In the genomic region with DNA sequence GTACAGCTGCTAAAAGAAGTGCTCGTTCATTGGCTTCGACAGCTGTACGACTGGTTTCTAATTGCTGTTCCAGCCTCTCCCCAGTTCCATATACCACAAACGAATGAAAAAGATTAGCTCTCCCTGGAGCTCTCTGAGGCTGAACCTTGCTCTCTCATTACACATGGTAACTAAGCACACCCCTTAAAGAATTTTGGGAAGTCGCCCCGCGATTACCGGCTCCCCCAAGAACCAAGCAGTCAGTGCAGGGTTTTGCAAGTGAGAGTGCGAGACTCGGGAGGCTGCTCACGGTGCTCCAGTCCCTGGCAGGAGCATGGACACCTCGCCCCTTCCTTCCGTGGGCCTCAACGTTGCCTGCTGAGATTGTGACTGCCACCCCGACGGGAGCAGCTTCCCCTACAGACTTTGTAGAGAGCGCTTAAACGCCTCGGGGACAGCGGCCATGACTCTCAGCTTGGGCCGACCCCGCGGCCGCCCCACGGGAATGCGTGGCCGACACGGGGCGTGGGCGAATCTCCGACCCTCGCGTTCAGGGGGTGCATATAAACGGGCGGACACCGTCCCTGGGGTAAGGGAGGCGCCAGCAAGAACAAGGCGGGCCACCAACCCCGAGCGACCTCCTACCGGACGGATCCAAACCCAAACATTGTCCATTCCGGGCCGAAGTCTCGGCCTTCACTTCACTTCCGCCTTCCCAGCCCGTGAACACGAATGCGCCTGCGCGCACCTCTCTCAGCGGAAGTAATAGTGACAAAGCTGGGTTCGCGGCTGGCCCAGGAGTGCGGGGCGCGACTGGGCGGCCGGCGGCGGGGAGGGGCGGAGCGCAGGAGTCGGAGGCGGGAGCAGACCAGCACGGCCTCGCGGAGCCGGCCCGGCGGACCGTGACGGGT, we compare ENCODE assay signal across 1 cellular context.
TF ChIP-seq lines count a peak whose summit lies in the region.

A gene with protein sequence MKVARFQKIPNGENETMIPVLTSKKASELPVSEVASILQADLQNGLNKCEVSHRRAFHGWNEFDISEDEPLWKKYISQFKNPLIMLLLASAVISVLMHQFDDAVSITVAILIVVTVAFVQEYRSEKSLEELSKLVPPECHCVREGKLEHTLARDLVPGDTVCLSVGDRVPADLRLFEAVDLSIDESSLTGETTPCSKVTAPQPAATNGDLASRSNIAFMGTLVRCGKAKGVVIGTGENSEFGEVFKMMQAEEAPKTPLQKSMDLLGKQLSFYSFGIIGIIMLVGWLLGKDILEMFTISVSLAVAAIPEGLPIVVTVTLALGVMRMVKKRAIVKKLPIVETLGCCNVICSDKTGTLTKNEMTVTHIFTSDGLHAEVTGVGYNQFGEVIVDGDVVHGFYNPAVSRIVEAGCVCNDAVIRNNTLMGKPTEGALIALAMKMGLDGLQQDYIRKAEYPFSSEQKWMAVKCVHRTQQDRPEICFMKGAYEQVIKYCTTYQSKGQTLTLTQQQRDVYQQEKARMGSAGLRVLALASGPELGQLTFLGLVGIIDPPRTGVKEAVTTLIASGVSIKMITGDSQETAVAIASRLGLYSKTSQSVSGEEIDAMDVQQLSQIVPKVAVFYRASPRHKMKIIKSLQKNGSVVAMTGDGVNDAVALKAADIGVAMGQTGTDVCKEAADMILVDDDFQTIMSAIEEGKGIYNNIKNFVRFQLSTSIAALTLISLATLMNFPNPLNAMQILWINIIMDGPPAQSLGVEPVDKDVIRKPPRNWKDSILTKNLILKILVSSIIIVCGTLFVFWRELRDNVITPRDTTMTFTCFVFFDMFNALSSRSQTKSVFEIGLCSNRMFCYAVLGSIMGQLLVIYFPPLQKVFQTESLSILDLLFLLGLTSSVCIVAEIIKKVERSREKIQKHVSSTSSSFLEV (plus strand): TSS at position 845 of the 890 bp plus-strand sequence. CDS start 686 bp downstream, outside the sequence.

TF ChIP-seq in K562, 482 proteins besides CTCF, POLR2A, EP300 and RAD21 (continued from another document and continues in another):
- TF ChIP-seq, protein P1, sequence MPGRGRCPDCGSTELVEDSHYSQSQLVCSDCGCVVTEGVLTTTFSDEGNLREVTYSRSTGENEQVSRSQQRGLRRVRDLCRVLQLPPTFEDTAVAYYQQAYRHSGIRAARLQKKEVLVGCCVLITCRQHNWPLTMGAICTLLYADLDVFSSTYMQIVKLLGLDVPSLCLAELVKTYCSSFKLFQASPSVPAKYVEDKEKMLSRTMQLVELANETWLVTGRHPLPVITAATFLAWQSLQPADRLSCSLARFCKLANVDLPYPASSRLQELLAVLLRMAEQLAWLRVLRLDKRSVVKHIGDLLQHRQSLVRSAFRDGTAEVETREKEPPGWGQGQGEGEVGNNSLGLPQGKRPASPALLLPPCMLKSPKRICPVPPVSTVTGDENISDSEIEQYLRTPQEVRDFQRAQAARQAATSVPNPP (IDR thresholded peaks at IDR 0.05; ENCODE audit: borderline replicate concordance, insufficient read depth, insufficient read length): no peak
- TF ChIP-seq CEBPG (CRISPR knock-in tag; IDR thresholded peaks at IDR 0.05): no peak
- no peak for TF ChIP-seq CEBPG (tag; conservative IDR thresholded peaks at IDR 0.05 in 1 of 2, IDR thresholded peaks at IDR 0.05 in 1 of 2)
- no peak for TF ChIP-seq ZNF143 (CRISPR knock-in tag; IDR thresholded peaks at IDR 0.05)
- no peak for TF ChIP-seq ZNF408 (CRISPR knock-in tag; IDR thresholded peaks at IDR 0.05; ENCODE audit: low read depth)
- TF ChIP-seq BHLHE40 (IDR thresholded peaks at IDR 0.05; ENCODE audit: low read length): no peak
- TF ChIP-seq, protein P2, sequence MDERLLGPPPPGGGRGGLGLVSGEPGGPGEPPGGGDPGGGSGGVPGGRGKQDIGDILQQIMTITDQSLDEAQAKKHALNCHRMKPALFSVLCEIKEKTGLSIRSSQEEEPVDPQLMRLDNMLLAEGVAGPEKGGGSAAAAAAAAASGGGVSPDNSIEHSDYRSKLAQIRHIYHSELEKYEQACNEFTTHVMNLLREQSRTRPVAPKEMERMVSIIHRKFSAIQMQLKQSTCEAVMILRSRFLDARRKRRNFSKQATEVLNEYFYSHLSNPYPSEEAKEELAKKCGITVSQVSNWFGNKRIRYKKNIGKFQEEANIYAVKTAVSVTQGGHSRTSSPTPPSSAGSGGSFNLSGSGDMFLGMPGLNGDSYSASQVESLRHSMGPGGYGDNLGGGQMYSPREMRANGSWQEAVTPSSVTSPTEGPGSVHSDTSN (CRISPR knock-in tag; IDR thresholded peaks at IDR 0.05; ENCODE audit: low read depth): no peak
- TF ChIP-seq, protein P2 (tag; conservative IDR thresholded peaks at IDR 0.05; ENCODE audit: low read depth): no peak
- TF ChIP-seq, protein P3, sequence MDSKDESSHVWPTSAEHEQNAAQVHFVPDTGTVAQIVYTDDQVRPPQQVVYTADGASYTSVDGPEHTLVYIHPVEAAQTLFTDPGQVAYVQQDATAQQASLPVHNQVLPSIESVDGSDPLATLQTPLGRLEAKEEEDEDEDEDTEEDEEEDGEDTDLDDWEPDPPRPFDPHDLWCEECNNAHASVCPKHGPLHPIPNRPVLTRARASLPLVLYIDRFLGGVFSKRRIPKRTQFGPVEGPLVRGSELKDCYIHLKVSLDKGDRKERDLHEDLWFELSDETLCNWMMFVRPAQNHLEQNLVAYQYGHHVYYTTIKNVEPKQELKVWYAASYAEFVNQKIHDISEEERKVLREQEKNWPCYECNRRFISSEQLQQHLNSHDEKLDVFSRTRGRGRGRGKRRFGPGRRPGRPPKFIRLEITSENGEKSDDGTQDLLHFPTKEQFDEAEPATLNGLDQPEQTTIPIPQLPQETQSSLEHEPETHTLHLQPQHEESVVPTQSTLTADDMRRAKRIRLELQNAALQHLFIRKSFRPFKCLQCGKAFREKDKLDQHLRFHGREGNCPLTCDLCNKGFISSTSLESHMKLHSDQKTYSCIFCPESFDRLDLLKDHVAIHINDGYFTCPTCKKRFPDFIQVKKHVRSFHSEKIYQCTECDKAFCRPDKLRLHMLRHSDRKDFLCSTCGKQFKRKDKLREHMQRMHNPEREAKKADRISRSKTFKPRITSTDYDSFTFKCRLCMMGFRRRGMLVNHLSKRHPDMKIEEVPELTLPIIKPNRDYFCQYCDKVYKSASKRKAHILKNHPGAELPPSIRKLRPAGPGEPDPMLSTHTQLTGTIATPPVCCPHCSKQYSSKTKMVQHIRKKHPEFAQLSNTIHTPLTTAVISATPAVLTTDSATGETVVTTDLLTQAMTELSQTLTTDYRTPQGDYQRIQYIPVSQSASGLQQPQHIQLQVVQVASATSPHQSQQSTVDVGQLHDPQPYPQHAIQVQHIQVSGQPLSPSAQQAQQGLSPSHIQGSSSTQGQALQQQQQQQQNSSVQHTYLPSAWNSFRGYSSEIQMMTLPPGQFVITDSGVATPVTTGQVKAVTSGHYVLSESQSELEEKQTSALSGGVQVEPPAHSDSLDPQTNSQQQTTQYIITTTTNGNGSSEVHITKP (IDR thresholded peaks at IDR 0.05; ENCODE audit: partially characterized antibody): peak; percentile 31
- TF ChIP-seq, protein P4, sequence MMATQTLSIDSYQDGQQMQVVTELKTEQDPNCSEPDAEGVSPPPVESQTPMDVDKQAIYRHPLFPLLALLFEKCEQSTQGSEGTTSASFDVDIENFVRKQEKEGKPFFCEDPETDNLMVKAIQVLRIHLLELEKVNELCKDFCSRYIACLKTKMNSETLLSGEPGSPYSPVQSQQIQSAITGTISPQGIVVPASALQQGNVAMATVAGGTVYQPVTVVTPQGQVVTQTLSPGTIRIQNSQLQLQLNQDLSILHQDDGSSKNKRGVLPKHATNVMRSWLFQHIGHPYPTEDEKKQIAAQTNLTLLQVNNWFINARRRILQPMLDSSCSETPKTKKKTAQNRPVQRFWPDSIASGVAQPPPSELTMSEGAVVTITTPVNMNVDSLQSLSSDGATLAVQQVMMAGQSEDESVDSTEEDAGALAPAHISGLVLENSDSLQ (IDR thresholded peaks at IDR 0.05): no peak
- TF ChIP-seq NFRKB (IDR thresholded peaks at IDR 0.05; ENCODE audit: low read depth): peak; percentile 75; the same call in 1 of the 2 replicates
- TF ChIP-seq, protein P5, sequence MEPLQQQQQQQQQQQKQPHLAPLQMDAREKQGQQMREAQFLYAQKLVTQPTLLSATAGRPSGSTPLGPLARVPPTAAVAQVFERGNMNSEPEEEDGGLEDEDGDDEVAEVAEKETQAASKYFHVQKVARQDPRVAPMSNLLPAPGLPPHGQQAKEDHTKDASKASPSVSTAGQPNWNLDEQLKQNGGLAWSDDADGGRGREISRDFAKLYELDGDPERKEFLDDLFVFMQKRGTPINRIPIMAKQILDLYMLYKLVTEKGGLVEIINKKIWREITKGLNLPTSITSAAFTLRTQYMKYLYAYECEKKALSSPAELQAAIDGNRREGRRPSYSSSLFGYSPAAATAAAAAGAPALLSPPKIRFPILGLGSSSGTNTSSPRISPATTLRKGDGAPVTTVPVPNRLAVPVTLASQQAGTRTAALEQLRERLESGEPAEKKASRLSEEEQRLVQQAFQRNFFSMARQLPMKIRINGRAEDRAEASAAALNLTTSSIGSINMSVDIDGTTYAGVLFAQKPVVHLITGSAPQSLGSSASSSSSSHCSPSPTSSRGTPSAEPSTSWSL (CRISPR knock-in tag; IDR thresholded peaks at IDR 0.05; ENCODE audit: borderline replicate concordance): no peak
- no peak for TF ChIP-seq SRSF9 (IDR thresholded peaks at IDR 0.05; ENCODE audit: borderline replicate concordance, low read depth, low read length)
- TF ChIP-seq CBX8 (IDR thresholded peaks at IDR 0.05; ENCODE audit: borderline replicate concordance, extremely low read depth, low read depth, low read length, poor library complexity, severe bottlenecking): no peak
- TF ChIP-seq HLTF (IDR thresholded peaks at IDR 0.05): no peak
- no peak for TF ChIP-seq SRSF1 (IDR thresholded peaks at IDR 0.05; ENCODE audit: low read depth, low read length)
- TF ChIP-seq CSDE1 (IDR thresholded peaks at IDR 0.05): no peak
- TF ChIP-seq ZNF780A (CRISPR knock-in tag; IDR thresholded peaks at IDR 0.05): no peak
- TF ChIP-seq, protein P6, sequence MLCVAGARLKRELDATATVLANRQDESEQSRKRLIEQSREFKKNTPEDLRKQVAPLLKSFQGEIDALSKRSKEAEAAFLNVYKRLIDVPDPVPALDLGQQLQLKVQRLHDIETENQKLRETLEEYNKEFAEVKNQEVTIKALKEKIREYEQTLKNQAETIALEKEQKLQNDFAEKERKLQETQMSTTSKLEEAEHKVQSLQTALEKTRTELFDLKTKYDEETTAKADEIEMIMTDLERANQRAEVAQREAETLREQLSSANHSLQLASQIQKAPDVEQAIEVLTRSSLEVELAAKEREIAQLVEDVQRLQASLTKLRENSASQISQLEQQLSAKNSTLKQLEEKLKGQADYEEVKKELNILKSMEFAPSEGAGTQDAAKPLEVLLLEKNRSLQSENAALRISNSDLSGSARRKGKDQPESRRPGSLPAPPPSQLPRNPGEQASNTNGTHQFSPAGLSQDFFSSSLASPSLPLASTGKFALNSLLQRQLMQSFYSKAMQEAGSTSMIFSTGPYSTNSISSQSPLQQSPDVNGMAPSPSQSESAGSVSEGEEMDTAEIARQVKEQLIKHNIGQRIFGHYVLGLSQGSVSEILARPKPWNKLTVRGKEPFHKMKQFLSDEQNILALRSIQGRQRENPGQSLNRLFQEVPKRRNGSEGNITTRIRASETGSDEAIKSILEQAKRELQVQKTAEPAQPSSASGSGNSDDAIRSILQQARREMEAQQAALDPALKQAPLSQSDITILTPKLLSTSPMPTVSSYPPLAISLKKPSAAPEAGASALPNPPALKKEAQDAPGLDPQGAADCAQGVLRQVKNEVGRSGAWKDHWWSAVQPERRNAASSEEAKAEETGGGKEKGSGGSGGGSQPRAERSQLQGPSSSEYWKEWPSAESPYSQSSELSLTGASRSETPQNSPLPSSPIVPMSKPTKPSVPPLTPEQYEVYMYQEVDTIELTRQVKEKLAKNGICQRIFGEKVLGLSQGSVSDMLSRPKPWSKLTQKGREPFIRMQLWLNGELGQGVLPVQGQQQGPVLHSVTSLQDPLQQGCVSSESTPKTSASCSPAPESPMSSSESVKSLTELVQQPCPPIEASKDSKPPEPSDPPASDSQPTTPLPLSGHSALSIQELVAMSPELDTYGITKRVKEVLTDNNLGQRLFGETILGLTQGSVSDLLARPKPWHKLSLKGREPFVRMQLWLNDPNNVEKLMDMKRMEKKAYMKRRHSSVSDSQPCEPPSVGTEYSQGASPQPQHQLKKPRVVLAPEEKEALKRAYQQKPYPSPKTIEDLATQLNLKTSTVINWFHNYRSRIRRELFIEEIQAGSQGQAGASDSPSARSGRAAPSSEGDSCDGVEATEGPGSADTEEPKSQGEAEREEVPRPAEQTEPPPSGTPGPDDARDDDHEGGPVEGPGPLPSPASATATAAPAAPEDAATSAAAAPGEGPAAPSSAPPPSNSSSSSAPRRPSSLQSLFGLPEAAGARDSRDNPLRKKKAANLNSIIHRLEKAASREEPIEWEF (CRISPR knock-in tag; IDR thresholded peaks at IDR 0.05): no peak
- no peak for TF ChIP-seq XRCC5 (IDR thresholded peaks at IDR 0.05; ENCODE audit: low read depth, low read length)
- TF ChIP-seq CBX3 (IDR thresholded peaks at IDR 0.05; ENCODE audit: borderline replicate concordance in 1 of 2, low read length in 2 of 2): no peak
- no peak for TF ChIP-seq BACH1 (tag; IDR thresholded peaks at IDR 0.05)
- TF ChIP-seq, protein P7, sequence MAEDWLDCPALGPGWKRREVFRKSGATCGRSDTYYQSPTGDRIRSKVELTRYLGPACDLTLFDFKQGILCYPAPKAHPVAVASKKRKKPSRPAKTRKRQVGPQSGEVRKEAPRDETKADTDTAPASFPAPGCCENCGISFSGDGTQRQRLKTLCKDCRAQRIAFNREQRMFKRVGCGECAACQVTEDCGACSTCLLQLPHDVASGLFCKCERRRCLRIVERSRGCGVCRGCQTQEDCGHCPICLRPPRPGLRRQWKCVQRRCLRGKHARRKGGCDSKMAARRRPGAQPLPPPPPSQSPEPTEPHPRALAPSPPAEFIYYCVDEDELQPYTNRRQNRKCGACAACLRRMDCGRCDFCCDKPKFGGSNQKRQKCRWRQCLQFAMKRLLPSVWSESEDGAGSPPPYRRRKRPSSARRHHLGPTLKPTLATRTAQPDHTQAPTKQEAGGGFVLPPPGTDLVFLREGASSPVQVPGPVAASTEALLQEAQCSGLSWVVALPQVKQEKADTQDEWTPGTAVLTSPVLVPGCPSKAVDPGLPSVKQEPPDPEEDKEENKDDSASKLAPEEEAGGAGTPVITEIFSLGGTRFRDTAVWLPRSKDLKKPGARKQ (CRISPR knock-in tag; IDR thresholded peaks at IDR 0.05): no peak
- no peak for TF ChIP-seq KLF1 (tag; IDR thresholded peaks at IDR 0.05)
- TF ChIP-seq TBP (optimal IDR thresholded peaks at IDR 0.05; ENCODE audit: low read depth, low read length): peak; percentile 15
- no peak for TF ChIP-seq MEF2A (IDR thresholded peaks at IDR 0.05; ENCODE audit: control insufficient read depth, low read depth, low read length)
- TF ChIP-seq, protein P8, sequence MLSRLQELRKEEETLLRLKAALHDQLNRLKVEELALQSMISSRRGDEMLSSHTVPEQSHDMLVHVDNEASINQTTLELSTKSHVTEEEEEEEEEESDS (CRISPR knock-in tag; IDR thresholded peaks at IDR 0.05): no peak
- TF ChIP-seq, protein P9, sequence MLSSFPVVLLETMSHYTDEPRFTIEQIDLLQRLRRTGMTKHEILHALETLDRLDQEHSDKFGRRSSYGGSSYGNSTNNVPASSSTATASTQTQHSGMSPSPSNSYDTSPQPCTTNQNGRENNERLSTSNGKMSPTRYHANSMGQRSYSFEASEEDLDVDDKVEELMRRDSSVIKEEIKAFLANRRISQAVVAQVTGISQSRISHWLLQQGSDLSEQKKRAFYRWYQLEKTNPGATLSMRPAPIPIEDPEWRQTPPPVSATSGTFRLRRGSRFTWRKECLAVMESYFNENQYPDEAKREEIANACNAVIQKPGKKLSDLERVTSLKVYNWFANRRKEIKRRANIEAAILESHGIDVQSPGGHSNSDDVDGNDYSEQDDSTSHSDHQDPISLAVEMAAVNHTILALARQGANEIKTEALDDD (IDR thresholded peaks at IDR 0.05): no peak
